Comparison of ENCODE assay signal across 8 cellular contexts in the genomic region with DNA sequence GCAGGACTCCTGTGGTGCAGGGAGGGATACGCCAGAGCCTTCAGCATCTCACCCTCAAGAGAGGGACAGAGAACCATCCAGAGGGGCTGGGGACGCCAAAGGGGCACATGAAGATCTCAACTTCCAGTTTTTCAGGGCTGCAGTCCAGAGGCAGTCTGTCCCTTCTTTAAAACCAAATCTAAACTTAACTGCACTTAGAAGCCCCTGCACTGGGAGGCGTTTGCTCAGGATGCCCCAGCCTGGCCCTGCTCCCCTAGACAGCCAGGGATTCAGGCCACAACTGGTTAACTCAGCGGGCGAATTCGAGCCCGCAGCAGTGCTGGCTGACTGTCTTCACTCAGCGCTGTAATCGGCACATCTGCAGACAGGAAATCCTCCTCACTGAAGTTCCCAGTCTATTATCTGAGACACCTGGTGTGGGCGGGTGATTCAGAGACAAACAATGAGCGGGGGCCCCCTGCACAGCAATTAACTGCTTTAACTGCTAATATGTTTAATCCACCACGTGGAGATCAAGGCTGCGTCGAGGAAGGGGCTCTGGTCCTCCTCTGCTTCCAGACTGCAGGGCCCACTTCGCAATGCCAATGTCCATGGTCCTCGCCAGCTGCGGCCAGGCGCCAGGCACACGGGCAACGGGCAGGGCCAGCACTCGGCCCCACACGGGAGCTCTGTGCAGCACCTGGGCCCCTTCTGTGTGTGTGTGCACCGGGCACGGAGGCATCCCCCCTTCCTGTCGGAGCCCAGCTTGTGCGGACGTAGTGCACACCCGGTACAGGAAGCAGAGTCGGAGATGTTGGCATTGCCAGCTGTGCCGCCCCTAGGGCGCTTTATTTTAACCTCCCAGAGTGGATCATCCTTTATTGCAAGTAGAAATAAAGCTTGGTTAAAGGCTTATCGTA. TPM values are rescaled to one million over a fixed set of nuclear protein-coding genes. Genes with fewer than 3 reads are reported as not detected.
A peak's percentile ranks its signal among the peaks of the same experiment; 100 is the strongest.
DNase-seq lines count a peak whose midpoint lies in the region; TF ChIP-seq lines count a peak whose summit lies in the region.

No MANE protein-coding gene starts in this region.

- peak overlapping the region; percentile 62 for H3K27ac ChIP-seq in neuronal stem cell (replicated peaks; ENCODE audit: low read length)

- WGBS in neuronal stem cell (ENCODE audit: extremely low coverage in 2 of 2, insufficient read length in 2 of 2, insufficient replicate concordance in 1 of 2), 2 donors, result no CpG with 5 or more reads among the region's 32 CpGs

- no peaks in the 10 kb centered on the region for H3K36me3 ChIP-seq in endocrine pancreas (ENCODE audit: control insufficient read depth, insufficient read depth, low read length)
- no peaks in the 10 kb centered on the region for H3K36me3 ChIP-seq in neuronal stem cell (replicated peaks in 1 of 2; ENCODE audit: control insufficient read depth in 2 of 2, insufficient read depth in 2 of 2, low read length in 2 of 2)

- H3K4me3 ChIP-seq in endocrine pancreas (ENCODE audit: control insufficient read depth, insufficient read depth, low read length) (no peak overlapping the region), neuronal stem cell (ENCODE audit: low read length in 2 of 2) (peak overlapping the region; percentile 18 to 42)

- peak overlapping the region; percentile 97 for H3K4ac ChIP-seq in neuronal stem cell (ENCODE audit: low read length)

- H2AFZ ChIP-seq in neuronal stem cell (ENCODE audit: low read length), result peak overlapping the region; percentile 78

- no peaks in the 10 kb centered on the region for H3K27me3 Mint-ChIP-seq in type B pancreatic cell

- H3K23ac ChIP-seq in neuronal stem cell (ENCODE audit: low read depth, low read length, poor library complexity), result peak overlapping the region; percentile 97

- no peaks in the 10 kb centered on the region for H3K36me3 Mint-ChIP-seq in type B pancreatic cell

- H3K27ac Mint-ChIP-seq in type B pancreatic cell, result no peak overlapping the region

- peak overlapping the region; percentile 98 for H3K18ac ChIP-seq in neuronal stem cell (ENCODE audit: low read length)

- DNase-seq in AG08396 (ENCODE audit: low spot score) (peak; percentile 69), H4 (ENCODE audit: low spot score) (peak; percentile 37), NCI-H510A treated with DMSO at 0.1 percent for 48 hours (lab: John Stamatoyannopoulos, UW) (peak; percentile 66), neuronal stem cell (ENCODE audit: low spot score) (peak; percentile 71), type B pancreatic cell (ENCODE audit: extremely low spot score, unreplicated experiment) (no peak), NCI-H2107 treated with DMSO at 0.1 percent for 48 hours (lab: John Stamatoyannopoulos, UW; ENCODE audit: unreplicated experiment) (no peak)
- DNase-seq in activated CD4-positive, alpha-beta T cell treated with anti-CD3 and anti-CD28 coated beads, Interleukin-2, amount 50 U/mL, for 4 hours, result peak; percentile 86 to 90

- peak; percentile 38 for TF ChIP-seq CTCF in type B pancreatic cell (conservative IDR thresholded peaks at IDR 0.05)

- peak overlapping the region; percentile 95 for H3K14ac ChIP-seq in neuronal stem cell (ENCODE audit: low read length)

- H3K4me2 ChIP-seq in neuronal stem cell (ENCODE audit: insufficient read depth, low read length, poor library complexity, severe bottlenecking), result peak overlapping the region; percentile 15

- H4K91ac ChIP-seq in neuronal stem cell (ENCODE audit: low read depth, low read length, poor library complexity), result peak overlapping the region; percentile 87

- H2BK12ac ChIP-seq in neuronal stem cell (ENCODE audit: low read length), result peak overlapping the region; percentile 97

- H3K4me3 Mint-ChIP-seq in type B pancreatic cell, result peak overlapping the region; percentile 47

- H2BK120ac ChIP-seq in neuronal stem cell (ENCODE audit: low read depth, low read length), result peak overlapping the region; percentile 99

- no peaks in the 10 kb centered on the region for H3K4me1 ChIP-seq in endocrine pancreas (ENCODE audit: control insufficient read depth, insufficient read depth, low read length)
- H3K4me1 ChIP-seq in neuronal stem cell (ENCODE audit: control insufficient read depth in 2 of 2, insufficient read depth in 1 of 2, low read depth in 1 of 2, low read length in 2 of 2), result peaks cover 26 to 31% of the 10 kb centered on the region in 2 donors

- peak overlapping the region; percentile 16 for H3K9ac ChIP-seq in endocrine pancreas (ENCODE audit: control insufficient read depth, insufficient read depth, low read length)
- peak overlapping the region; percentile 56 for H3K9ac ChIP-seq in neuronal stem cell (ENCODE audit: low read depth, low read length, poor library complexity)

- peak overlapping the region; percentile 30 for H2BK5ac ChIP-seq in neuronal stem cell (ENCODE audit: low read length)

- peaks cover 25% of the 10 kb centered on the region for H3K4me1 Mint-ChIP-seq in type B pancreatic cell (ENCODE audit: unreplicated experiment)

- H3K9me3 ChIP-seq in endocrine pancreas (ENCODE audit: control insufficient read depth, low read length) (no peaks in the 10 kb centered on the region), neuronal stem cell (replicated peaks in 1 of 2; ENCODE audit: control insufficient read depth in 2 of 2, insufficient read depth in 1 of 2, low read depth in 1 of 2, low read length in 2 of 2) (no peaks in the 10 kb centered on the region)

- H2AK5ac ChIP-seq in neuronal stem cell (ENCODE audit: low read depth, low read length), result peak overlapping the region; percentile 98

- H4K8ac ChIP-seq in neuronal stem cell (ENCODE audit: low read depth, low read length), result no peak overlapping the region

- no peaks in the 10 kb centered on the region for H3K27me3 ChIP-seq in endocrine pancreas (ENCODE audit: control insufficient read depth, insufficient read depth, low read length)
- peaks cover 0 to 2% (median 0%) of the 10 kb centered on the region in 3 experiments for H3K27me3 ChIP-seq in neuronal stem cell (ENCODE audit: control insufficient read depth in 3 of 3, insufficient read depth in 3 of 3, low read depth in 1 of 3, low read length in 3 of 3)

- H3K9me3 Mint-ChIP-seq in type B pancreatic cell, result no peaks in the 10 kb centered on the region

- H2BK15ac ChIP-seq in neuronal stem cell (ENCODE audit: low read length), result peak overlapping the region; percentile 88

- H3K79me1 ChIP-seq in neuronal stem cell (ENCODE audit: low read depth, low read length), result peaks cover 3% of the 10 kb centered on the region

RNA-seq across cellular contexts. Expression of a gene that starts 36.9 kb away (rescaled TPM):
- total RNA-seq in H4 (2014; rRNA removed; shearing (Covaris generic)), result 5.7 and 12.4 TPM in 2 replicates
- 7.9 TPM for polyA plus RNA-seq in neuronal stem cell (2013, experiment 1 of 2)
- polyA plus RNA-seq in neuronal stem cell (2013, experiment 2 of 2), result 8.3 TPM
- total RNA-seq in type B pancreatic cell (ENCODE audit: low replicate concordance), result 7.5 and 7.7 TPM in 2 replicates

RNA-seq across cellular contexts. Expression of a gene that starts 36.9 kb away (rescaled TPM):
- total RNA-seq in H4 (2014; rRNA removed; shearing (Covaris generic)), result 2.3 and 2.6 TPM in 2 replicates
- 9.7 TPM for polyA plus RNA-seq in neuronal stem cell (2013, experiment 1 of 2)
- polyA plus RNA-seq in neuronal stem cell (2013, experiment 2 of 2), result 10.2 TPM
- 28.8 and 39.1 TPM in 2 replicates for total RNA-seq in type B pancreatic cell (ENCODE audit: low replicate concordance)

RNA-seq across cellular contexts. Expression of a gene that starts 50.0 kb away (rescaled TPM):
- total RNA-seq in H4 (2014; rRNA removed; shearing (Covaris generic)), result 111 and 112 TPM in 2 replicates
- 7.3 TPM for polyA plus RNA-seq in neuronal stem cell (2013, experiment 1 of 2)
- polyA plus RNA-seq in neuronal stem cell (2013, experiment 2 of 2), result 6.4 TPM
- total RNA-seq in type B pancreatic cell (ENCODE audit: low replicate concordance), result 87.2 and 87.4 TPM in 2 replicates

RNA-seq across cellular contexts. Expression of a gene that starts 50.0 kb away (rescaled TPM):
- 7.5 and 9.1 TPM in 2 replicates for total RNA-seq in H4 (2014; rRNA removed; shearing (Covaris generic))
- polyA plus RNA-seq in neuronal stem cell (2013, experiment 1 of 2), result 16.7 TPM
- 17.7 TPM for polyA plus RNA-seq in neuronal stem cell (2013, experiment 2 of 2)
- 13.2 and 25.1 TPM in 2 replicates for total RNA-seq in type B pancreatic cell (ENCODE audit: low replicate concordance)

Comparison
In these comparisons a context has a peak if more than half of its experiments do, and no peak if none do; other contexts are left out.
1. DNase-seq: peak in AG08396 (single experiment), H4 (single experiment), NCI-H510A treated with DMSO at 0.1 percent for 48 hours (single experiment), activated CD4-positive, alpha-beta T cell treated with anti-CD3 and anti-CD28 coated beads, Interleukin-2, amount 50 U/mL, for 4 hours (2 of 2) and neuronal stem cell (single experiment); none in type B pancreatic cell (single experiment) and NCI-H2107 treated with DMSO at 0.1 percent for 48 hours (single experiment).